ENCODE assay signal across 14 cellular contexts in the genomic region with DNA sequence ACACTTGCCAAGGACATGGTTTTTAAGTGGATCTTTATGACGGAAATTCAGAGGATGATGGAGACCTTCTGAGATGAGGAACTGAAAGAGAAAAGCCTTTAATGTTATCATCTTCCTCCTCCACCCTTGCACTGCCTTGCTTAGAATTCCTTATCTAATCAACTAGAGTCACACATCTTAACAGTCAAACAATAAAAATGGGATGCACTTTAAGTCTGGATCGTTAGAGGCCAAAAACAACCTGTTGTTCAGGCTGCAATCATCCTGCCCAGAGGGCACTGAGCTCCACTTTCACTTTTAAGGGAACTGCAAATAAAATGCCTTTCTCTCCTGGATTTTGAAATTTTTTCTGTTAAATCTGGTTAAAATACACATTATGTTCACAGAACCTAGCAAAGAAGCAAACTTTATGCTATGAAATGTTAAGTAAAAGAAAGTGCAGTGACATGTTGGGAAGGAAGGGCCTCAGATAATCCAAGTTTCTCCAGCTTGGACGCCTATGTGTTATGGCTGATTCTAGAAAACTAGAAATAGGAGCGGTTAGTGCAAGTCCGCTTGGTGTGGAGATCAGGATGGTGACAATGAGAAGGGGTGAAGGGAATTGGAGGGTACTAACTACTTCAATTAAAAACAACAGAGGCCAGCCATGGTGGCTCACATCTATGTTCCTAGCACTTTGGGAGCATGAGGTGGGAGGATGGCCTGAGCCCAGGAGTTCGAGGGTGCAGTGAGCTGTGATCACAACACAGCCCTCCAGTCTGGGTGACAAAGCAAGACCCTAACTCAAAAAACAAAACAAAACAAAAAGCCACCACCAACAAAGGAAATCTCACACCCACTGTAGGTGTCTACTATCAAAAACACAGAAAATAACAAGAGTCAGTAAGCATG.
DNase-seq lines count a peak whose midpoint lies in the region; TF ChIP-seq lines count a peak whose summit lies in the region.
"Had no signal": no experiment of that assay in that cellular context is flagged by ENCODE, and none has a peak within 500 bp of the region (broad histone marks: within the 10 kb centered on the region; RNA-seq: fewer than 3 reads in every experiment).

No MANE protein-coding gene starts in this region.

- H3K4me3 ChIP-seq in CD8-positive, alpha-beta memory T cell (ENCODE audit: low read length): no peak overlapping the region
- H3K4me3 ChIP-seq in colonic mucosa: no peak overlapping the region

- H3K4me1 ChIP-seq in CD8-positive, alpha-beta memory T cell (ENCODE audit: insufficient read depth, low read length): no peaks in the 10 kb centered on the region
- H3K4me1 ChIP-seq in colonic mucosa: peaks cover 6% of the 10 kb centered on the region

- POLR2A ChIA-PET in CD8-positive, alpha-beta memory T cell (lab: Charles Lee): no interaction called here

- no peaks in the 10 kb centered on the region for H3K36me3 ChIP-seq in CD8-positive, alpha-beta memory T cell (ENCODE audit: insufficient read depth, low read length)
- H3K36me3 ChIP-seq in colonic mucosa: no peaks in the 10 kb centered on the region

- no peak overlapping the region for H3K27ac Mint-ChIP-seq in CD8-positive, alpha-beta memory T cell
- H3K27ac Mint-ChIP-seq: activated CD4-positive, alpha-beta memory T cell treated with anti-CD3 and anti-CD28 coated beads for 36 hours; nephron progenitor cell; T-cell had no signal

- intact Hi-C loops in colonic mucosa (cut with DNase I): no loop called here

- no peak for DNase-seq in CD8-positive, alpha-beta memory T cell
- peak; percentile 74 for DNase-seq in NOMO-1 treated with DMSO at 0.1 percent for 48 hours (lab: John Stamatoyannopoulos, UW; ENCODE audit: unreplicated experiment)
- DNase-seq in colonic mucosa: peak; percentile 54
- DNase-seq in mucosa of gallbladder (ENCODE audit: low spot score): peak; percentile 19
- DNase-seq in DMS153 treated with DMSO at 0.1 percent for 48 hours (lab: John Stamatoyannopoulos, UW; ENCODE audit: unreplicated experiment): no peak
- DNase-seq in foreskin melanocyte: no peak
- no peak for DNase-seq in iPS-NIHi7 (ENCODE audit: extremely low spot score)
- DNase-seq in SW480 (ENCODE audit: low spot score): no peak
- DNase-seq: activated CD4-positive, alpha-beta memory T cell treated with anti-CD3 and anti-CD28 coated beads for 36 hours; NCI-H1417 treated with DMSO at 0.1 percent for 48 hours; NCI-H774; nephron progenitor cell; T-cell had no signal

- H3K27ac ChIP-seq in CD8-positive, alpha-beta memory T cell (ENCODE audit: low read depth, low read length): peak overlapping the region; percentile 30
- H3K27ac ChIP-seq in colonic mucosa: peak overlapping the region; percentile 71

- no peak overlapping the region for H3K9ac ChIP-seq in colonic mucosa (ENCODE audit: low read depth in 2 of 2, low read length in 2 of 2)

- no peaks in the 10 kb centered on the region for H3K36me3 Mint-ChIP-seq in CD8-positive, alpha-beta memory T cell
- H3K36me3 Mint-ChIP-seq: activated CD4-positive, alpha-beta memory T cell treated with anti-CD3 and anti-CD28 coated beads for 36 hours; T-cell had no signal

- H3K27me3 Mint-ChIP-seq in CD8-positive, alpha-beta memory T cell: peaks cover 13 to 20% of the 10 kb centered on the region in 2 donors

- H3K27me3 ChIP-seq in CD8-positive, alpha-beta memory T cell (ENCODE audit: insufficient read depth, low read length, poor library complexity, severe bottlenecking): no peaks in the 10 kb centered on the region
- no peaks in the 10 kb centered on the region for H3K27me3 ChIP-seq in colonic mucosa

- H3K4me3 Mint-ChIP-seq in CD8-positive, alpha-beta memory T cell: no peak overlapping the region
- H3K4me3 Mint-ChIP-seq: activated CD4-positive, alpha-beta memory T cell treated with anti-CD3 and anti-CD28 coated beads for 36 hours; central memory CD8-positive, alpha-beta T cell; nephron progenitor cell; T-cell had no signal

- no peaks in the 10 kb centered on the region for H3K9me3 ChIP-seq in CD8-positive, alpha-beta memory T cell (ENCODE audit: low read length)
- H3K9me3 ChIP-seq in colonic mucosa: no peaks in the 10 kb centered on the region

- CTCF ChIA-PET in CD8-positive, alpha-beta memory T cell (lab: Charles Lee): no interaction called here

- TF ChIP-seq CTCF in colonic mucosa (IDR thresholded peaks at IDR 0.05): no peak

- peaks cover 0 to 2% (median 0%) of the 10 kb centered on the region in 5 donors for H3K9me3 Mint-ChIP-seq in CD8-positive, alpha-beta memory T cell
- H3K9me3 Mint-ChIP-seq: activated CD4-positive, alpha-beta memory T cell treated with anti-CD3 and anti-CD28 coated beads for 36 hours; central memory CD8-positive, alpha-beta T cell; T-cell had no signal

- no peaks in the 10 kb centered on the region for H3K4me1 Mint-ChIP-seq in CD8-positive, alpha-beta memory T cell
- H3K4me1 Mint-ChIP-seq: central memory CD8-positive, alpha-beta T cell; T-cell had no signal

Comparison
In these comparisons a context has a peak if more than half of its experiments do, and no peak if none do; other contexts are left out.
1. DNase-seq: peak in NOMO-1 treated with DMSO at 0.1 percent for 48 hours (single experiment), colonic mucosa (single experiment) and mucosa of gallbladder (single experiment); none in CD8-positive, alpha-beta memory T cell (0 of 5), DMS153 treated with DMSO at 0.1 percent for 48 hours (single experiment), foreskin melanocyte (single experiment), iPS-NIHi7 (single experiment) and SW480 (single experiment).